21 cellular contexts compared by ENCODE assay signal in genomic region chr7:111842489-111842888, GRCh38.
DNase-seq lines count a peak whose midpoint lies in the region; ATAC-seq and TF ChIP-seq lines count a peak whose summit lies in the region.
"Had no signal": no experiment of that assay in that cellular context is flagged by ENCODE, and none has a peak within 500 bp of the region (broad histone marks: within the 10 kb centered on the region; RNA-seq: fewer than 3 reads in every experiment).

No MANE protein-coding gene starts in this region.

- H3K27ac ChIP-seq in heart left ventricle: no peak overlapping the region
- H3K27ac ChIP-seq: SK-N-MC had no signal

- ATAC-seq in activated CD8-positive, alpha-beta T cell treated with anti-CD3 and anti-CD28 coated beads for 36 hours: peak; percentile 37
- no peak for ATAC-seq in activated CD8-positive, alpha-beta T cell treated with anti-CD3 and anti-CD28 coated beads, Interleukin-2, amount 10 ng/mL, durations not matched to agents 7 days and 5 days
- ATAC-seq in left colon: peak; percentile 15
- ATAC-seq in stimulated activated naive CD8-positive, alpha-beta T cell treated with anti-CD3 and anti-CD28 coated beads, Interleukin-15, amount 100 ng/mL, for 72 hours: peak; percentile 23
- no peak for ATAC-seq in heart left ventricle
- ATAC-seq in GM19463 (IDR thresholded peaks at IDR 0.05; ENCODE audit: unreplicated experiment): no peak
- ATAC-seq: HCT116, K562 had no signal

- H3K4me1 ChIP-seq in heart left ventricle: no peaks in the 10 kb centered on the region

- H3K9me3 ChIP-seq in heart left ventricle: no peaks in the 10 kb centered on the region

- H3K27me3 Mint-ChIP-seq in activated CD8-positive, alpha-beta T cell treated with anti-CD3 and anti-CD28 coated beads for 36 hours: no peaks in the 10 kb centered on the region
- no peaks in the 10 kb centered on the region for H3K27me3 Mint-ChIP-seq in activated CD8-positive, alpha-beta T cell treated with anti-CD3 and anti-CD28 coated beads, Interleukin-2, amount 10 ng/mL, durations not matched to agents 7 days and 5 days (ENCODE audit: low read depth)
- H3K27me3 Mint-ChIP-seq in stimulated activated naive CD8-positive, alpha-beta T cell treated with anti-CD3 and anti-CD28 coated beads, Interleukin-15, amount 100 ng/mL, for 72 hours: no peaks in the 10 kb centered on the region
- H3K27me3 Mint-ChIP-seq: B cell; CD4-positive, alpha-beta T cell had no signal

- POLR2A ChIA-PET in activated CD8-positive, alpha-beta T cell treated with anti-CD3 and anti-CD28 coated beads for 36 hours (lab: Charles Lee): no interaction called here
- POLR2A ChIA-PET in activated CD8-positive, alpha-beta T cell treated with anti-CD3 and anti-CD28 coated beads, Interleukin-2, amount 10 ng/mL, durations not matched to agents 7 days and 5 days (lab: Charles Lee): no interaction called here

- no peak overlapping the region for H3K4me3 ChIP-seq in heart left ventricle
- H3K4me3 ChIP-seq: K562 had no signal

- peak; percentile 2 for DNase-seq in activated CD8-positive, alpha-beta T cell treated with anti-CD3 and anti-CD28 coated beads for 36 hours
- DNase-seq in activated CD8-positive, alpha-beta T cell treated with anti-CD3 and anti-CD28 coated beads, Interleukin-2, amount 10 ng/mL, durations not matched to agents 7 days and 5 days: no peak
- DNase-seq in M059J (ENCODE audit: low read depth): peak; percentile 20
- no peak for DNase-seq in left colon
- no peak for DNase-seq in stimulated activated naive CD8-positive, alpha-beta T cell treated with anti-CD3 and anti-CD28 coated beads, Interleukin-15, amount 100 ng/mL, for 72 hours
- DNase-seq in stimulated activated naive CD4-positive, alpha-beta T cell treated with Interleukin-2 at 50 U/mL for 16 hours (lab: John Stamatoyannopoulos, UW): no peak
- no peak for DNase-seq in heart left ventricle
- DNase-seq: CD4-positive, alpha-beta T cell; DMS53; GOT3; NCI-H1092; NCI-H1436 treated with DMSO at 0.1 percent for 48 hours; NCI-H2029 treated with DMSO at 0.1 percent for 48 hours; NCI-H2171 treated with DMSO at 0.1 percent for 48 hours; OCI-M1; SHP77 had no signal

- H3K4me1 Mint-ChIP-seq in activated CD8-positive, alpha-beta T cell treated with anti-CD3 and anti-CD28 coated beads for 36 hours (ENCODE audit: low read depth): peaks cover 7% of the 10 kb centered on the region
- peaks cover 4% of the 10 kb centered on the region for H3K4me1 Mint-ChIP-seq in activated CD8-positive, alpha-beta T cell treated with anti-CD3 and anti-CD28 coated beads, Interleukin-2, amount 10 ng/mL, durations not matched to agents 7 days and 5 days (ENCODE audit: low read depth)
- peaks cover 7% of the 10 kb centered on the region for H3K4me1 Mint-ChIP-seq in stimulated activated naive CD8-positive, alpha-beta T cell treated with anti-CD3 and anti-CD28 coated beads, Interleukin-15, amount 100 ng/mL, for 72 hours
- H3K4me1 Mint-ChIP-seq: B cell had no signal

- H3K27ac Mint-ChIP-seq in activated CD8-positive, alpha-beta T cell treated with anti-CD3 and anti-CD28 coated beads for 36 hours: no peak overlapping the region
- no peak overlapping the region for H3K27ac Mint-ChIP-seq in activated CD8-positive, alpha-beta T cell treated with anti-CD3 and anti-CD28 coated beads, Interleukin-2, amount 10 ng/mL, durations not matched to agents 7 days and 5 days
- no peak overlapping the region for H3K27ac Mint-ChIP-seq in stimulated activated naive CD8-positive, alpha-beta T cell treated with anti-CD3 and anti-CD28 coated beads, Interleukin-15, amount 100 ng/mL, for 72 hours
- H3K27ac Mint-ChIP-seq: B cell; CD4-positive, alpha-beta T cell had no signal

- CTCF ChIA-PET in activated CD8-positive, alpha-beta T cell treated with anti-CD3 and anti-CD28 coated beads for 36 hours (lab: Charles Lee): no interaction called here
- CTCF ChIA-PET in activated CD8-positive, alpha-beta T cell treated with anti-CD3 and anti-CD28 coated beads, Interleukin-2, amount 10 ng/mL, durations not matched to agents 7 days and 5 days (lab: Charles Lee): no interaction called here

- WGBS in heart left ventricle, 4 donors: 79 to 95% (median 83%) methylated on average over 3 of the region's 3 CpGs

- intact Hi-C loops in activated CD8-positive, alpha-beta T cell treated with anti-CD3 and anti-CD28 coated beads for 36 hours (cut with micrococcal nuclease): no loop called here
- intact Hi-C loops in left colon (cut with DNase I, micrococcal nuclease) (no loop called here), heart left ventricle (cut with DNase I) (loop anchor here in 1 of 10 donors (10.0 kb wide), 1 partner anchor 78 kb away; no protein-coding TSS in a partner anchor)

- no peaks in the 10 kb centered on the region for H3K27me3 ChIP-seq in heart left ventricle

- peaks cover 0 to 58% (median 37%) of the 10 kb centered on the region in 9 donors for H3K36me3 ChIP-seq in heart left ventricle

- no peak for TF ChIP-seq CTCF in activated CD8-positive, alpha-beta T cell treated with anti-CD3 and anti-CD28 coated beads for 36 hours (IDR thresholded peaks at IDR 0.05)
- no peak for TF ChIP-seq CTCF in heart left ventricle (IDR thresholded peaks at IDR 0.05)

- no peaks in the 10 kb centered on the region for H3K36me3 Mint-ChIP-seq in activated CD8-positive, alpha-beta T cell treated with anti-CD3 and anti-CD28 coated beads for 36 hours (ENCODE audit: low read depth)
- H3K36me3 Mint-ChIP-seq in activated CD8-positive, alpha-beta T cell treated with anti-CD3 and anti-CD28 coated beads, Interleukin-2, amount 10 ng/mL, durations not matched to agents 7 days and 5 days (ENCODE audit: low read depth): no peaks in the 10 kb centered on the region

- no peak for TF ChIP-seq POLR2A in heart left ventricle (IDR thresholded peaks at IDR 0.05)

- no peaks in the 10 kb centered on the region for H3K9me3 Mint-ChIP-seq in activated CD8-positive, alpha-beta T cell treated with anti-CD3 and anti-CD28 coated beads for 36 hours
- no peaks in the 10 kb centered on the region for H3K9me3 Mint-ChIP-seq in activated CD8-positive, alpha-beta T cell treated with anti-CD3 and anti-CD28 coated beads, Interleukin-2, amount 10 ng/mL, durations not matched to agents 7 days and 5 days (ENCODE audit: insufficient read depth)
- peaks cover 0 to under 1% of the 10 kb centered on the region in 2 donors for H3K9me3 Mint-ChIP-seq in stimulated activated naive CD8-positive, alpha-beta T cell treated with anti-CD3 and anti-CD28 coated beads, Interleukin-15, amount 100 ng/mL, for 72 hours
- H3K9me3 Mint-ChIP-seq: CD4-positive, alpha-beta T cell had no signal

- no peak overlapping the region for H3K4me3 Mint-ChIP-seq in activated CD8-positive, alpha-beta T cell treated with anti-CD3 and anti-CD28 coated beads for 36 hours
- H3K4me3 Mint-ChIP-seq in activated CD8-positive, alpha-beta T cell treated with anti-CD3 and anti-CD28 coated beads, Interleukin-2, amount 10 ng/mL, durations not matched to agents 7 days and 5 days: no peak overlapping the region
- H3K4me3 Mint-ChIP-seq in stimulated activated naive CD8-positive, alpha-beta T cell treated with anti-CD3 and anti-CD28 coated beads, Interleukin-15, amount 100 ng/mL, for 72 hours: no peak overlapping the region
- H3K4me3 Mint-ChIP-seq: B cell; CD4-positive, alpha-beta T cell had no signal

Comparison
In these comparisons a context has a peak if more than half of its experiments do, and no peak if none do; other contexts are left out.
1. ATAC-seq: peak in activated CD8-positive, alpha-beta T cell treated with anti-CD3 and anti-CD28 coated beads for 36 hours (single experiment), left colon (single experiment) and stimulated activated naive CD8-positive, alpha-beta T cell treated with anti-CD3 and anti-CD28 coated beads, Interleukin-15, amount 100 ng/mL, for 72 hours (single experiment); none in activated CD8-positive, alpha-beta T cell treated with anti-CD3 and anti-CD28 coated beads, Interleukin-2, amount 10 ng/mL, durations not matched to agents 7 days and 5 days (single experiment), heart left ventricle (0 of 4) and GM19463 (single experiment).
2. DNase-seq: peak in activated CD8-positive, alpha-beta T cell treated with anti-CD3 and anti-CD28 coated beads for 36 hours (single experiment) and M059J (single experiment); none in activated CD8-positive, alpha-beta T cell treated with anti-CD3 and anti-CD28 coated beads, Interleukin-2, amount 10 ng/mL, durations not matched to agents 7 days and 5 days (single experiment), left colon (0 of 2), stimulated activated naive CD8-positive, alpha-beta T cell treated with anti-CD3 and anti-CD28 coated beads, Interleukin-15, amount 100 ng/mL, for 72 hours (0 of 2), stimulated activated naive CD4-positive, alpha-beta T cell treated with Interleukin-2 at 50 U/mL for 16 hours (single experiment) and heart left ventricle (0 of 5).